Comparison of ENCODE assay signal across 1 cellular context in genomic region chr11:35234836-35235235, GRCh38.
TF ChIP-seq lines count a peak whose summit lies in the region.

No MANE protein-coding gene starts in this region.

TF ChIP-seq in H1, 55 proteins besides CTCF, POLR2A, EP300 and RAD21:
- TF ChIP-seq E2F6 (IDR thresholded peaks at IDR 0.05) = 0 out of 2 replicates have a peak, but pooled peaks have one; percentile 25
- no peak for TF ChIP-seq RBBP5 (IDR thresholded peaks at IDR 0.05; ENCODE audit: borderline replicate concordance, low read depth, low read length)
- TF ChIP-seq MAX (IDR thresholded peaks at IDR 0.05) = 0 out of 2 replicates have a peak, but pooled peaks have one; percentile 37
- no peak for TF ChIP-seq JUN (IDR thresholded peaks at IDR 0.05; ENCODE audit: low read depth, low read length)
- no peak for TF ChIP-seq YY1 (IDR thresholded peaks at IDR 0.05; ENCODE audit: low read depth, low read length)
- TF ChIP-seq BACH1 (IDR thresholded peaks at IDR 0.05; ENCODE audit: low read length) = no peak
- no peak for TF ChIP-seq CHD1 (IDR thresholded peaks at IDR 0.05; ENCODE audit: low read depth, low read length)
- TF ChIP-seq SUZ12 (IDR thresholded peaks at IDR 0.05; ENCODE audit: low read length) = no peak
- TF ChIP-seq KDM5A (IDR thresholded peaks at IDR 0.05; ENCODE audit: low read length) = no peak
- no peak for TF ChIP-seq GTF2F1 (IDR thresholded peaks at IDR 0.05; ENCODE audit: borderline replicate concordance, low read depth, low read length)
- no peak for TF ChIP-seq ATF2 (IDR thresholded peaks at IDR 0.05; ENCODE audit: low read length)
- no peak for TF ChIP-seq USF2 (IDR thresholded peaks at IDR 0.05; ENCODE audit: low read length)
- no peak for TF ChIP-seq CTBP2 (IDR thresholded peaks at IDR 0.05; ENCODE audit: borderline replicate concordance, insufficient read depth, insufficient read length, low read length)
TF ChIP-seq in H1: peak in this region for 2.
